In the genomic region with DNA sequence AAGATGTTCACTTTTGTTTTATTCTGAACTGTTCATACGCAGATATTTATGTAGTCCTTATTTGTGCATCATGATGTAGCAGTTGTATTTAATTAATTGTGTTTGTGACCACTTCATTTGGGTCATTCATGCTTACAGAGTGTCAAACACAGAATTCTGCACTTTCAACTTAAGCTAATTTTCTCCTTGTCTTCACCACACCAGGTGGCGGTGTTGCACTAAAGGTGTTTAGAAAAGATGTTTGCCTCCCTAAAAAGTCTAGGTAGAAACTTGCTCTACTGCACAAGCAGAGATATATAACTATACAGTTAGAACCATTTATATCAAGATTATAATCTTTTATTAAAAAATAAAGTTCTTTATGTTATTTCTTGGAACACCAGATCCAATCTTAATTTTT, we compare ENCODE assay signal across 11 cellular contexts. TPM values are rescaled to one million over a fixed set of nuclear protein-coding genes. Genes with fewer than 3 reads are reported as not detected.
DNase-seq lines count a peak whose midpoint lies in the region; TF ChIP-seq lines count a peak whose summit lies in the region.
"Had no signal": no experiment of that assay in that cellular context is flagged by ENCODE, and none has a peak within 500 bp of the region (broad histone marks: within the 10 kb centered on the region; RNA-seq: fewer than 3 reads in every experiment).

No MANE protein-coding gene starts in this region.

- H3K27me3 ChIP-seq in ascending aorta: no peaks in the 10 kb centered on the region
- H3K27me3 ChIP-seq: esophagus muscularis mucosa had no signal

- no peaks in the 10 kb centered on the region for H3K36me3 ChIP-seq in ascending aorta
- H3K36me3 ChIP-seq: esophagus muscularis mucosa had no signal

- H3K27ac Mint-ChIP-seq in nephron progenitor cell: no peak overlapping the region
- H3K27ac Mint-ChIP-seq: activated T-helper 2 cell treated with anti-CD3 and anti-CD28 coated beads, Interferon-gamma antibody, Interleukin-2, Interleukin-4, amounts not matched to agents 10 μg/mL and 5 μg/mL and 100 μg/mL, durations not matched to agents 14 hours and 24 hours and 36 hours had no signal

- peaks cover 21% of the 10 kb centered on the region for H3K27me3 Mint-ChIP-seq in nephron progenitor cell (ENCODE audit: low read depth, poor library complexity)

- intact Hi-C loops in ascending aorta (cut with DNase I): loop anchor here (10.0 kb wide), 1 partner anchor 120 kb away; no protein-coding TSS in a partner anchor

- no peaks in the 10 kb centered on the region for H3K9me3 ChIP-seq in ascending aorta
- H3K9me3 ChIP-seq: esophagus muscularis mucosa had no signal

- no peak overlapping the region for H3K4me3 Mint-ChIP-seq in nephron progenitor cell

- DNase-seq in NCI-H2171 treated with DMSO at 0.1 percent for 48 hours (lab: John Stamatoyannopoulos, UW) (peak; percentile 1), NCI-H2171 (lab: John Stamatoyannopoulos, UW) (no peak), Kasumi-1 (lab: John Stamatoyannopoulos, UW) (peak; percentile 36 to 52), ascending aorta (ENCODE audit: low spot score in 2 of 2) (no peak), nephron progenitor cell (peak; percentile 10), GM19238 (ENCODE audit: insufficient read length, low spot score) (no peak), NCI-H187 treated with DMSO at 0.1 percent for 48 hours (lab: John Stamatoyannopoulos, UW) (no peak), coronary artery (ENCODE audit: low spot score) (no peak)
- DNase-seq: SHP77 treated with DMSO at 0.1 percent for 48 hours had no signal

- H3K4me1 Mint-ChIP-seq in nephron progenitor cell: peaks cover 8% of the 10 kb centered on the region

- peak; percentile 8 to 27 (median 25) for TF ChIP-seq CTCF in ascending aorta (IDR thresholded peaks at IDR 0.05)
- peak; percentile 39 for TF ChIP-seq CTCF in nephron progenitor cell (IDR thresholded peaks at IDR 0.05)
- no peak for TF ChIP-seq CTCF in coronary artery (IDR thresholded peaks at IDR 0.05)

- no peaks in the 10 kb centered on the region for H3K36me3 Mint-ChIP-seq in nephron progenitor cell (ENCODE audit: low read depth)

- no peak overlapping the region for H3K4me3 ChIP-seq in ascending aorta
- H3K4me3 ChIP-seq in coronary artery: no peak overlapping the region
- H3K4me3 ChIP-seq: esophagus muscularis mucosa had no signal

- H3K9me3 Mint-ChIP-seq in nephron progenitor cell: no peaks in the 10 kb centered on the region
- H3K9me3 Mint-ChIP-seq: activated T-helper 2 cell treated with anti-CD3 and anti-CD28 coated beads, Interferon-gamma antibody, Interleukin-2, Interleukin-4, amounts not matched to agents 10 μg/mL and 5 μg/mL and 100 μg/mL, durations not matched to agents 14 hours and 24 hours and 36 hours had no signal

- H3K27ac ChIP-seq in ascending aorta (no peak overlapping the region), coronary artery (no peak overlapping the region)
- H3K27ac ChIP-seq: esophagus muscularis mucosa had no signal

- H3K4me1 ChIP-seq in ascending aorta: no peaks in the 10 kb centered on the region
- H3K4me1 ChIP-seq: esophagus muscularis mucosa had no signal

RNA-seq across cellular contexts. Expression of a gene that starts 1.3 kb away (rescaled TPM):
- total RNA-seq in ascending aorta: not detected
- total RNA-seq: activated T-helper 2 cell treated with anti-CD3 and anti-CD28 coated beads, Interferon-gamma antibody, Interleukin-2, Interleukin-4, amounts not matched to agents 10 μg/mL and 5 μg/mL and 100 μg/mL, durations not matched to agents 14 hours and 24 hours and 36 hours; esophagus muscularis mucosa had no signal

RNA-seq across cellular contexts. Expression of a gene that starts 20.8 kb away (rescaled TPM):
- not detected for total RNA-seq in ascending aorta
- total RNA-seq: activated T-helper 2 cell treated with anti-CD3 and anti-CD28 coated beads, Interferon-gamma antibody, Interleukin-2, Interleukin-4, amounts not matched to agents 10 μg/mL and 5 μg/mL and 100 μg/mL, durations not matched to agents 14 hours and 24 hours and 36 hours had no signal

RNA-seq across cellular contexts. Expression of a gene that starts 28.1 kb away (rescaled TPM):
- 0.64 TPM for total RNA-seq in ascending aorta
- total RNA-seq: activated T-helper 2 cell treated with anti-CD3 and anti-CD28 coated beads, Interferon-gamma antibody, Interleukin-2, Interleukin-4, amounts not matched to agents 10 μg/mL and 5 μg/mL and 100 μg/mL, durations not matched to agents 14 hours and 24 hours and 36 hours had no signal

RNA-seq across cellular contexts. Expression of a gene that starts 58.6 kb away (rescaled TPM):
- total RNA-seq in ascending aorta: not detected
- total RNA-seq: activated T-helper 2 cell treated with anti-CD3 and anti-CD28 coated beads, Interferon-gamma antibody, Interleukin-2, Interleukin-4, amounts not matched to agents 10 μg/mL and 5 μg/mL and 100 μg/mL, durations not matched to agents 14 hours and 24 hours and 36 hours had no signal

Comparison
In these comparisons a context has a peak if more than half of its experiments do, and no peak if none do; other contexts are left out.
1. DNase-seq: peak in NCI-H2171 treated with DMSO at 0.1 percent for 48 hours (single experiment), Kasumi-1 (2 of 2) and nephron progenitor cell (single experiment); none in NCI-H2171 (single experiment), ascending aorta (0 of 2), GM19238 (single experiment), NCI-H187 treated with DMSO at 0.1 percent for 48 hours (single experiment) and coronary artery (single experiment).